ENCODE assay signal across 8 cellular contexts in the genomic region with DNA sequence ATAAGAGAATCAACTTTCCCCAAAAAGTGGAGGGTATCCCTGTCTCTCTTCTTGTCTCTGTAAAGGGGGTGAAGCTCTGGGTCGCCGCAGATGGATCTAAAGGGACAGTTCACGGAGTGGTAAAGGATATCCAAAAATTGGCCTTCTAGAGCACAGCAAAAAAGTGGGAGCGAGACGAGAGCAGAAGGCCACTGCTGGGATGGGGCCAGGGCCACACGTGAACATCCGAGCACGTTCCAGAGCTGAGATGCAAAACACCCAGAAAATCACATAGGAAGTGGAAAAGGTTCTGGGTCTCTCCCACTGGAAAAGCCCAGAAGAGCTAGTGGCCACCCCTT.
DNase-seq lines count a peak whose midpoint lies in the region; ATAC-seq and TF ChIP-seq lines count a peak whose summit lies in the region.

No MANE protein-coding gene starts in this region.

- no peak for TF ChIP-seq POLR2A in GM18505 (IDR thresholded peaks at IDR 0.05; ENCODE audit: borderline replicate concordance, extremely low read depth, insufficient read depth, insufficient read length)

- TF ChIP-seq CTCF in choroid plexus epithelial cell (conservative IDR thresholded peaks at IDR 0.05; ENCODE audit: low read depth, low read length) = no peak

- H3K4me1 ChIP-seq in muscle layer of colon (ENCODE audit: insufficient read depth, low read length) = peaks cover 51% of the 10 kb centered on the region

- no peaks in the 10 kb centered on the region for H3K27me3 Mint-ChIP-seq in stimulated activated naive CD8-positive, alpha-beta T cell treated with anti-CD3 and anti-CD28 coated beads, Interleukin-15, Interleukin-2, amounts not matched to agents 100 ng/mL and 50 ng/mL, for 24 hours

- no peaks in the 10 kb centered on the region for H3K36me3 Mint-ChIP-seq in stimulated activated naive CD8-positive, alpha-beta T cell treated with anti-CD3 and anti-CD28 coated beads, Interleukin-15, Interleukin-2, amounts not matched to agents 100 ng/mL and 50 ng/mL, for 24 hours (ENCODE audit: low read depth)

- H3K4me3 Mint-ChIP-seq in stimulated activated naive CD8-positive, alpha-beta T cell treated with anti-CD3 and anti-CD28 coated beads, Interleukin-15, Interleukin-2, amounts not matched to agents 100 ng/mL and 50 ng/mL, for 24 hours = peak overlapping the region; percentile 76

- no peaks in the 10 kb centered on the region for H3K9me3 ChIP-seq in muscle layer of colon (ENCODE audit: low read length)

- DNase-seq in stimulated activated naive CD8-positive, alpha-beta T cell treated with anti-CD3 and anti-CD28 coated beads, Interleukin-15, Interleukin-2, amounts not matched to agents 100 U/mL and 50 U/mL, for 24 hours = no peak
- DNase-seq in choroid plexus epithelial cell (ENCODE audit: low read depth) (peak; percentile 48), GDM1 (lab: John Stamatoyannopoulos, UW) (no peak)

- H3K4me3 ChIP-seq in choroid plexus epithelial cell (ENCODE audit: low read depth, low read length) = peak overlapping the region; percentile 99
- peak overlapping the region; percentile 60 to 76 for H3K4me3 ChIP-seq in muscle layer of colon (ENCODE audit: low read depth in 1 of 2, low read length in 2 of 2)

- no peaks in the 10 kb centered on the region for H3K27me3 ChIP-seq in muscle layer of colon (ENCODE audit: control insufficient read depth in 1 of 2, insufficient read depth in 2 of 2, low read length in 2 of 2)

- no peaks in the 10 kb centered on the region for H3K9me3 Mint-ChIP-seq in stimulated activated naive CD8-positive, alpha-beta T cell treated with anti-CD3 and anti-CD28 coated beads, Interleukin-15, Interleukin-2, amounts not matched to agents 100 ng/mL and 50 ng/mL, for 24 hours

- ATAC-seq in stimulated activated naive CD8-positive, alpha-beta T cell treated with anti-CD3 and anti-CD28 coated beads, Interleukin-15, Interleukin-2, amounts not matched to agents 100 U/mL and 50 U/mL, for 24 hours = no peak
- no peak for ATAC-seq in GM18505 (IDR thresholded peaks at IDR 0.05; ENCODE audit: unreplicated experiment)
- no peak for ATAC-seq in GM21526 (IDR thresholded peaks at IDR 0.05; ENCODE audit: low FRiP score, unreplicated experiment)
- ATAC-seq in HG03196 (IDR thresholded peaks at IDR 0.05; ENCODE audit: unreplicated experiment) = no peak

- H3K9ac ChIP-seq in muscle layer of colon (ENCODE audit: low read length) = peak overlapping the region; percentile 45

- no peaks in the 10 kb centered on the region for H3K36me3 ChIP-seq in muscle layer of colon (ENCODE audit: insufficient read depth, low read length)

- H3K27ac Mint-ChIP-seq in stimulated activated naive CD8-positive, alpha-beta T cell treated with anti-CD3 and anti-CD28 coated beads, Interleukin-15, Interleukin-2, amounts not matched to agents 100 ng/mL and 50 ng/mL, for 24 hours = peak overlapping the region; percentile 34

- H3K27ac ChIP-seq in muscle layer of colon (ENCODE audit: low read depth, low read length) = peak overlapping the region; percentile 71

- peaks cover 49% of the 10 kb centered on the region for H3K4me1 Mint-ChIP-seq in stimulated activated naive CD8-positive, alpha-beta T cell treated with anti-CD3 and anti-CD28 coated beads, Interleukin-15, Interleukin-2, amounts not matched to agents 100 ng/mL and 50 ng/mL, for 24 hours (ENCODE audit: low read depth)
